Comparison of ENCODE assay signal across 8 cellular contexts in the genomic region with DNA sequence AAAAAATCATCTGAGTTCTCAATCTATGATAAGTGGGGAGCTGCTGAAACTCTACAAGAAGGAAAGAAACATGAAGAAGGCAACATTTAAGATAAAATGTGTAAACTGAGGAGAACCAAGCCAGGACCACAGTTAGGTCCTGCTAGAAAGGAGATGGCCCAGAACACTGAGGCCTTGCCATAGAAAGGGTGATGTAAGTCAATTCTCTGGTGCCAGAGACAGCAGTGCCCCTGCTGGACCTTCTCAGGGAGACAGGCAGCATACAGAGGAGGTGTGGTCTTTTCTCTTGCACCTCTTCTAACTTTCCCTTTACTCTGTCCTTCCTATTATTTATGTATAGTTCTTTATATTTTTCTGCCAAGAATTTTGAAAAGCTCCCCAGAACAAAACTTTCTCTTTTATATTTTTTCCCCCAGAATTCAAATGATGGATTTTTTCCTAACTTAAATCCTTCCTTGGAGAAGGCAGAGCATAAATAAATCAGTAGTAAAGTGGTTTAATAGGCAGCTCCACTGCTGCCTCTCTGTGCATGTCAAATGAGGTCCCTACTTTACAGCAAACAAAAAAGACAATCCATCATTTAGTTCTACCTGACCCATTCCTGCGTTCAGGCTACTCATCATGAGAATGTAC. TPM values are rescaled to one million over a fixed set of nuclear protein-coding genes. Genes with fewer than 3 reads are reported as not detected.
A peak's percentile ranks its signal among the peaks of the same experiment; 100 is the strongest.
DNase-seq lines count a peak whose midpoint lies in the region; ATAC-seq and TF ChIP-seq lines count a peak whose summit lies in the region.

No MANE protein-coding gene starts in this region.

- in situ Hi-C loops in astrocyte of the spinal cord (cut with HindIII; ENCODE audit: low sequenced_read_pairs) = no loop called here

- H3K27ac ChIP-seq in 22Rv1 (peak overlapping the region; percentile 1; the same call in 1 of the 2 replicates), uterus (no peak overlapping the region)

- H3K27me3 ChIP-seq in uterus = no peaks in the 10 kb centered on the region

- H3K4me1 ChIP-seq in uterus = no peaks in the 10 kb centered on the region

- H3K36me3 ChIP-seq in uterus = no peaks in the 10 kb centered on the region

- intact Hi-C loops in uterus (cut with DNase I; ENCODE audit: low total_unique reads) = no loop called here

- ATAC-seq in HG03196 (IDR thresholded peaks at IDR 0.05; ENCODE audit: unreplicated experiment) = no peak

- DNase-seq in Daoy (ENCODE audit: low read depth) (peak; percentile 59), NCI-H1694 (lab: John Stamatoyannopoulos, UW) (peak; percentile 47), astrocyte of the spinal cord (ENCODE audit: low read depth, low spot score) (peak; percentile 59), kidney glomerular epithelial cell (lab: John Stamatoyannopoulos, UW) (peak; percentile 22), uterus (no peak), NCI-H2107 (lab: John Stamatoyannopoulos, UW) (no peak)

- no peak overlapping the region for H3K4me3 ChIP-seq in astrocyte of the spinal cord (ENCODE audit: low read depth, low read length)
- no peak overlapping the region for H3K4me3 ChIP-seq in uterus

- H3K9me3 ChIP-seq in uterus = no peaks in the 10 kb centered on the region

- TF ChIP-seq POLR2A in uterus (IDR thresholded peaks at IDR 0.05) = no peak

- TF ChIP-seq CTCF in 22Rv1 (IDR thresholded peaks at IDR 0.05) (peak; percentile 43), astrocyte of the spinal cord (IDR thresholded peaks at IDR 0.05; ENCODE audit: low read depth, low read length) (peak; percentile 78), uterus (IDR thresholded peaks at IDR 0.05) (peak in 3 of 4 experiments; percentile 20 to 53 (median 50))

RNA-seq across cellular contexts. Expression of gene UQCC2, which starts 9.0 kb away (rescaled TPM):
- 97.6 and 115 TPM in 2 replicates for total RNA-seq in Daoy (2014; rRNA removed; shearing (Covaris generic))
- 10 to 100 TPM in 3 of 4 donors, 1 to 10 TPM in 1; 10.0 to 63.2 (median 30.9) TPM for total RNA-seq in uterus

RNA-seq across cellular contexts. Expression of gene IP6K3, which starts 44.2 kb away (rescaled TPM):
- not detected in 2 replicates for total RNA-seq in Daoy (2014; rRNA removed; shearing (Covaris generic))
- total RNA-seq in uterus = 1 to 10 TPM in 3 of 4 donors, not detected in 1; 1.9 to 6.1 (median 5.5) TPM

Comparison
In these comparisons a context has a peak if more than half of its experiments do, and no peak if none do; other contexts are left out.
1. DNase-seq: peak in Daoy (single experiment), NCI-H1694 (single experiment), astrocyte of the spinal cord (single experiment) and kidney glomerular epithelial cell (single experiment); none in uterus (0 of 2) and NCI-H2107 (single experiment).
2. Peak in every context shown above with its lines, with median percentiles within 50 percentile points of each other: CTCF ChIP-seq.